In the genomic region with DNA sequence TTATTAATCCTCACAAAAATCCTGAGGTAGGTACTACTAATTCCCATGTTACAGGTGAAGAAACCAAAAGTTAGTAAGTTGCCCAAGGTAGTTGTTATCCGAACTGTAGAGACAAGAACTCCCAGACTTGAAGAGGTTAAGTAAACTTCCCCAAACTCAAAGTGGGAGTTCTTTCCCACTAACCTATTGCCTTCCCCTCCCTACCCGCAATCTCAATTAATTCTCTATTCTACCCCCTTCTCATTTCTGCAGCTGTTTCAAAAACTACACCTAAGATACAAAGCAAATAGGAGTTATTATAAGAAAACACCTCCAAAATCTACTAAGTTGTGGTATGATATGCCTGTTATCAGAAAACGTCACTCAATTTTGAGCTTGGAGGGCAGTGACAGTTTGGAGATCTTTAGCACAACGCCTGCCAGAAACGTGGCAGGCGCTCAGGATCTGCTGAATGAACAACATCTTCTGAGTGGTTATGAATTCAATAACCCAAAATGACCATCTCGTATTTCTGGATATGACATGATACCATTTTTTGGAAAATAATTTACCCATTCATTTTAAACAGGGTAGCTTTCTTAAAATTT, we compare ENCODE assay signal across 18 cellular contexts. TPM values are rescaled to one million over a fixed set of nuclear protein-coding genes. Genes with fewer than 3 reads are reported as not detected.
A peak's percentile ranks its signal among the peaks of the same experiment; 100 is the strongest.
DNase-seq lines count a peak whose midpoint lies in the region; ATAC-seq, FAIRE-seq and TF ChIP-seq lines count a peak whose summit lies in the region.
"Had no signal": no experiment of that assay in that cellular context is flagged by ENCODE, and none has a peak within 500 bp of the region (broad histone marks: within the 10 kb centered on the region; RNA-seq: fewer than 3 reads in every experiment).

No MANE protein-coding gene starts in this region.

- H3K9me3 ChIP-seq in A549 (peaks cover 25% of the 10 kb centered on the region), HEK293 (ENCODE audit: control insufficient read depth, insufficient read depth, low read depth, low read length) (no peaks in the 10 kb centered on the region), K562 (replicated peaks; ENCODE audit: control insufficient read depth, insufficient read depth, low read depth, low read length) (0 out of 2 replicates have a peak, but pooled peaks cover 3% of the 10 kb centered on the region), mucosa of rectum (ENCODE audit: control insufficient read depth in 2 of 2, low read length in 2 of 2) (no peaks in the 10 kb centered on the region)
- H3K9me3 ChIP-seq: mucosa of descending colon, prostate gland, suprapubic skin had no signal

- TF ChIP-seq RAD21 in A549 (conservative IDR thresholded peaks at IDR 0.05 in 1 of 2, IDR thresholded peaks at IDR 0.05 in 1 of 2): no peak
- no peak for TF ChIP-seq RAD21 in K562 (CRISPR knock-in tag; conservative IDR thresholded peaks at IDR 0.05 in 1 of 2, IDR thresholded peaks at IDR 0.05 in 1 of 2)

- TF ChIP-seq EP300 in A549 (IDR thresholded peaks at IDR 0.05) (no peak), K562 (IDR thresholded peaks at IDR 0.05; ENCODE audit: low read length) (no peak)

- peaks cover 100% of the 10 kb centered on the region for H3K79me2 ChIP-seq in K562 (ENCODE audit: control insufficient read depth, insufficient read depth, low read length)

- H3K9ac ChIP-seq in K562 (ENCODE audit: insufficient read depth in 1 of 2, low read depth in 2 of 2, low read length in 2 of 2): no peak overlapping the region
- H3K9ac ChIP-seq in mucosa of rectum (ENCODE audit: low read depth in 1 of 2, low read length in 2 of 2): peak overlapping the region; percentile 33 to 55

- DNase-seq in A549 (ENCODE audit: low read depth in 1 of 2, low spot score in 1 of 2) (no peak), K562 (ENCODE audit: extremely low read depth in 1 of 4, low spot score in 3 of 4) (peak in 1 of 4 experiments; percentile 47), SK-N-DZ (ENCODE audit: low spot score) (no peak), NCI-H2196 (lab: John Stamatoyannopoulos, UW; ENCODE audit: unreplicated experiment) (no peak), mucosa of gallbladder (ENCODE audit: low spot score) (no peak)
- DNase-seq: activated CD4-positive, alpha-beta T cell treated with anti-CD3 and anti-CD28 coated beads for 1 hour; heart left ventricle; kidney; NCI-H2081 treated with DMSO at 0.1 percent for 48 hours; NCI-H774 had no signal

- FAIRE-seq in A549 (lab: Jason Lieb, UNC) (no peak), K562 (lab: Jason Lieb, UNC) (peak; percentile 60)
- FAIRE-seq: GM18507 had no signal

- CTCF ChIA-PET in A549 (lab: Yijun Ruan, JAX): interaction anchor here (0.9 to 1.5 kb wide), 3 partner anchors 11 to 65 kb away, joined by 3 read pairs; no protein-coding TSS in a partner anchor
- CTCF ChIA-PET in HEK293 (lab: Yijun Ruan, JAX): interaction anchor here (1.4 to 2.3 kb wide), 4 partner anchors 109 to 202 kb away, joined by 3 to 9 read pairs (median 4); no protein-coding TSS in a partner anchor
- CTCF ChIA-PET in K562 (lab: Yijun Ruan, JAX; ENCODE audit: low intra/inter-chr PET ratio): no interaction called here

- intact Hi-C loops in K562 (cut with micrococcal nuclease): no loop called here

- peaks cover 62% of the 10 kb centered on the region for H4K20me1 ChIP-seq in K562 (replicated peaks; ENCODE audit: control insufficient read depth, insufficient read depth, low read length)

- POLR2A ChIA-PET in A549 (lab: Yijun Ruan, JAX): no interaction called here
- POLR2A ChIA-PET in HEK293 (lab: Yijun Ruan, JAX): no interaction called here
- POLR2A ChIA-PET in K562 (lab: Yijun Ruan, JAX): interaction anchor here (0.8 to 1.2 kb wide), 2 partner anchors 8 to 21 kb away, joined by 4 read pairs; no protein-coding TSS in a partner anchor

- in situ Hi-C loops in K562 (cut with MboI): no loop called here

- TF ChIP-seq CTCF in A549 (IDR thresholded peaks at IDR 0.05) (no peak), HEK293 (tag by site-specific recombination; IDR thresholded peaks at IDR 0.05) (no peak), K562 (IDR thresholded peaks at IDR 0.05 in 2 of 3, conservative IDR thresholded peaks at IDR 0.05 in 1 of 3; ENCODE audit: insufficient read depth in 2 of 3, low read depth in 1 of 3, low read length in 3 of 3) (no peak)

- ATAC-seq in A549: no peak
- peak; percentile 34; the same call in 1 of the 3 replicates for ATAC-seq in K562
- ATAC-seq in GM18517 (IDR thresholded peaks at IDR 0.05; ENCODE audit: unreplicated experiment): no peak

- TF ChIP-seq POLR2A in A549 (IDR thresholded peaks at IDR 0.05; ENCODE audit: low read length): no peak
- no peak for TF ChIP-seq POLR2A in K562 (conservative IDR thresholded peaks at IDR 0.05)

- no peak overlapping the region for H2AFZ ChIP-seq in K562 (ENCODE audit: low read depth, low read length)

- H3K4me1 ChIP-seq in A549 (peaks cover 53% of the 10 kb centered on the region), HEK293 (ENCODE audit: control insufficient read depth, insufficient read depth, low read length) (peaks cover 28% of the 10 kb centered on the region), K562 (replicated peaks in 1 of 2; ENCODE audit: control insufficient read depth in 2 of 2, insufficient read depth in 2 of 2, low read length in 2 of 2) (peaks cover 12 to 55% of the 10 kb centered on the region in 2 experiments), mucosa of rectum (ENCODE audit: control insufficient read depth in 2 of 2, insufficient read depth in 2 of 2, low read length in 2 of 2) (peaks cover 18 to 40% of the 10 kb centered on the region in 2 donors)

- peaks cover 9% of the 10 kb centered on the region for H3K9me1 ChIP-seq in K562 (ENCODE audit: control insufficient read depth, insufficient read depth, low read length)

- no TSS peak for BruUV-seq in K562 (replicated peaks; lab: Mats Ljungman, UMichigan)

- no peak overlapping the region for H3K27ac ChIP-seq in A549
- H3K27ac ChIP-seq in HEK293 (ENCODE audit: extremely low read depth, low read depth, low read length): 0 out of 2 replicates have a peak overlapping the region, but pooled peaks have one; percentile 13
- peak overlapping the region; percentile 43; the same call in 2 of the 3 replicates for H3K27ac ChIP-seq in K562 (ENCODE audit: extremely low read depth, low read depth, low read length)
- peak overlapping the region; percentile 75 to 85 for H3K27ac ChIP-seq in mucosa of rectum (ENCODE audit: low read depth in 2 of 2, low read length in 2 of 2)
- H3K27ac ChIP-seq: prostate gland, RWPE1, suprapubic skin had no signal

- H3K4me3 ChIP-seq in A549 (no peak overlapping the region), HEK293 (ENCODE audit: low read depth, low read length) (no peak overlapping the region), K562 (no peak overlapping the region), mucosa of rectum (ENCODE audit: low read length in 2 of 2) (peak overlapping the region; percentile 52 to 62)
- H3K4me3 ChIP-seq: heart left ventricle, mucosa of descending colon, prostate gland, suprapubic skin had no signal

- H3K4me2 ChIP-seq in A549 (peak overlapping the region; percentile 39), K562 (ENCODE audit: insufficient read depth, low read length) (peak overlapping the region; percentile 20; the same call in 1 of the 2 replicates)

- H3K36me3 ChIP-seq in HEK293 (ENCODE audit: control insufficient read depth in 2 of 2, insufficient read depth in 1 of 2, low read length in 2 of 2): peaks cover 3 to 28% of the 10 kb centered on the region in 2 experiments; a peak in 2 of 3 replicates
- H3K36me3 ChIP-seq in K562 (ENCODE audit: control insufficient read depth, insufficient read depth, low read length): peaks cover 45% of the 10 kb centered on the region; the same call in 2 of the 3 replicates
- no peaks in the 10 kb centered on the region for H3K36me3 ChIP-seq in mucosa of rectum (ENCODE audit: control insufficient read depth in 2 of 2, insufficient read depth in 2 of 2, low read length in 2 of 2)
- H3K36me3 ChIP-seq: heart left ventricle, prostate gland, suprapubic skin had no signal

- H3K27me3 ChIP-seq in K562 (ENCODE audit: control insufficient read depth in 2 of 2, insufficient read depth in 2 of 2, low read length in 2 of 2) (no peaks in the 10 kb centered on the region), mucosa of rectum (ENCODE audit: control insufficient read depth in 2 of 2, insufficient read depth in 2 of 2, low read length in 2 of 2) (no peaks in the 10 kb centered on the region)
- H3K27me3 ChIP-seq: heart left ventricle, suprapubic skin had no signal

- WGBS in A549 (ENCODE audit: missing lambda C conversion rate): 84% methylated on average over 7 of the region's 7 CpGs
- 3% methylated on average over 7 of the region's 7 CpGs for WGBS in K562 (ENCODE audit: insufficient coverage, low coverage, missing lambda C conversion rate)

TF ChIP-seq in HEK293, 187 proteins besides CTCF, POLR2A, EP300 and RAD21 (continues in another document):
- peak; percentile 59 for TF ChIP-seq WT1 (tag by site-specific recombination; IDR thresholded peaks at IDR 0.05)

RNA-seq across cellular contexts. Expression of gene CSNK2A1, which starts 7.1 kb away (rescaled TPM):
- polyA plus RNA-seq in A549 (2011; rRNA removed) (231 and 306 TPM in 2 replicates), A549 (2017; fragmentation: RNase III; extraction: RNeasy Plus Mini Kit Qiagen cat#74134 plus additional on column Dnase treatment) (155 to 157 TPM (median 156 TPM) in 3 replicates), K562 (2011; rRNA removed) (103 and 145 TPM in 2 replicates), K562 (2014; fragmentation: Illumina TruSeq; extraction: Trizol) (188 and 251 TPM in 2 replicates), K562 (2014; fragmentation: Nextera tagmentation; extraction: Ambion mirVana) (100 to 1,000 TPM in 1 of 2 experiments, 10 to 100 TPM in 1; 71.0 to 101 TPM), K562 (2014; rRNA removed) (77.0 and 98.4 TPM in 2 replicates)
- polyA plus RNA-seq in A549 (2012; cell fraction: cytosol; rRNA removed): 98.3 and 99.8 TPM in 2 replicates
- polyA plus RNA-seq in A549 (2012; cell fraction: nucleus; rRNA removed): 97.3 and 104 TPM in 2 replicates
- 263 and 303 TPM in 2 replicates for polyA minus RNA-seq in A549 (2011; rRNA and poly(A)+ RNA removed)
- total RNA-seq in K562 (2011; cell fraction: chromatin; rRNA removed; ENCODE audit: low replicate concordance): 123 and 330 TPM in 2 replicates
- 74.4 and 84.6 TPM in 2 replicates for total RNA-seq in K562 (2011; cell fraction: nucleolus; rRNA removed)
- 187 and 322 TPM in 2 replicates for total RNA-seq in K562 (2011; cell fraction: nucleoplasm; rRNA removed)
- total RNA-seq in K562 (2014; rRNA removed) (81.4 and 88.5 TPM in 2 replicates), K562 (2014; rRNA removed; fragmentation: Illumina TruSeq; extraction: Trizol) (149 and 152 TPM in 2 replicates), K562 (2015; rRNA removed; fragmentation: Illumina TruSeq; extraction: Trizol) (141 and 156 TPM in 2 replicates), K562 (2021) (144 and 150 TPM in 2 replicates), mucosa of gallbladder (91.6 TPM)
- 87.8 and 148 TPM in 2 replicates for polyA plus RNA-seq in K562 (2011; cell fraction: cytosol; rRNA removed)
- 75.9 and 131 TPM in 2 replicates for polyA plus RNA-seq in K562 (2011; cell fraction: nucleus; rRNA removed)
- 89.9 and 106 TPM in 2 replicates for polyA plus RNA-seq in K562 (2012)
- 231 and 302 TPM in 2 replicates for polyA minus RNA-seq in K562 (2011; rRNA and poly(A)+ RNA removed)
- polyA minus RNA-seq in K562 (2011; cell fraction: cytosol; rRNA and poly(A)+ RNA removed): 105 and 130 TPM in 2 replicates
- polyA minus RNA-seq in K562 (2011; cell fraction: nucleus; rRNA and poly(A)+ RNA removed): 58.4 and 139 TPM in 2 replicates
- 146 and 149 TPM in 2 replicates for polyA plus RNA-seq in SK-N-DZ (2014; cell fraction: cytosol; rRNA removed)
- polyA plus RNA-seq in SK-N-DZ (2014; cell fraction: nucleus; rRNA removed): 86.3 and 90.8 TPM in 2 replicates

Comparison
In these comparisons a context has a peak if more than half of its experiments do, and no peak if none do; other contexts are left out.
1. H3K27ac ChIP-seq: peak in HEK293 (single experiment), K562 (single experiment) and mucosa of rectum (2 of 2); none in A549 (0 of 2).
2. H3K4me3 ChIP-seq: peak in mucosa of rectum (2 of 2); none in A549 (single experiment), HEK293 (single experiment) and K562 (single experiment).
3. H3K9ac ChIP-seq: peak in mucosa of rectum (2 of 2); none in K562 (0 of 2).